In the genomic region with DNA sequence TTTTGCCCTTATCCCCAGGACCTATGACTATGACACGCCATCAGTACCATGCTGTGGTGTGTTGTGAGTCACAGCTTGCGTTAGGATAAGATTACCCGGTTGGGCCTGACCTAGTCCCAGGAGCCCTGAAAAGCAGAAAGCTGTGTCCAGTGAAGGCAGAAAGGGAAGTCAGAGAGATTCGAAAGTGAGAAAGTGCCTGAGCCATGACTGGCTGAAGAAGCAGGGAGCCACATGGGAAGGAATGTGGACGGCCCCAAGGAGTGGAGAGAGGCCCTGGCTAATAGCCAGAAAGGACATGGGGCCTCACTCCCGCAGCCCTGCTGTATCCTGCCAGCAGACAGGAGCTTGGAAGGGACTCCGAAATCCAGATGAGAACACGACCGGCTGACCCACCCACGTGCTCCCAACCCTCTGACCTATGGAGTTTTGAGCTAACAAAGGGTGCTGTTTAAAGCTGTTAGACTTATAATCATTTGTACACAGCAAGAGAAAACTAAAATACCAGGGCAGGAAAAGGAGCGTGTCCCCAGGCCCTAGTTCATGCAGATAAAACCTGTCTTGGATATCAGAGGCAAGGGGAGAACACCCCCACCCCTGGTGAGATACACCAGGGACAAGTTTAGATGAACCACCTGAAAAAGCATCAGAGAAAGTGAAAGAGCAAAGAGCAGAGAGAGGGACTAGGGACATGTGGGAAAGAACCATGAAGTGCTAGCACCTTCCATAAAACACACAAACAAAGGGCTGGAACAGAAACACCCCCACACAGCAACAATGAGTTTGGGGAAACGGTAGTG, we compare ENCODE assay signal across 8 cellular contexts.
A peak's percentile ranks its signal among the peaks of the same experiment; 100 is the strongest.
DNase-seq lines count a peak whose midpoint lies in the region; ATAC-seq and TF ChIP-seq lines count a peak whose summit lies in the region.

No MANE protein-coding gene starts in this region.

- POLR2A ChIA-PET in CD8-positive, alpha-beta memory T cell (lab: Charles Lee) = no interaction called here
- POLR2A ChIA-PET in CD4-positive, alpha-beta memory T cell (lab: Charles Lee; ENCODE audit: partially characterized antibody) = no interaction called here

- in situ Hi-C loops in T47D (cut with HindIII; ENCODE audit: low pct_unique_long_range_greater_than_20kb, low sequenced_read_pairs) (no loop called here), transverse colon (cut with MboI; ENCODE audit: low pct_ligation_motif_present in 1 of 4, low pct_unique_long_range_greater_than_20kb in 1 of 4, low sequenced_read_pairs in 3 of 4) (loop anchor here in 2 of 4 donors (25.0 kb wide), 2 partner anchors 185 to 415 kb away; a partner anchor contains a TSS)

- H3K27ac ChIP-seq in CD8-positive, alpha-beta memory T cell (ENCODE audit: low read depth, low read length) = peak overlapping the region; percentile 67
- H3K27ac ChIP-seq in liver (ENCODE audit: low read depth in 1 of 2, low read length in 2 of 2) (peak overlapping the region; percentile 67 to 69), transverse colon (peak overlapping the region in 2 of 4 donors; percentile 18 to 35)
- no peak overlapping the region for H3K27ac ChIP-seq in CD4-positive, alpha-beta memory T cell (ENCODE audit: low read depth, low read length)

- intact Hi-C loops in transverse colon (cut with DNase I; ENCODE audit: low total_unique reads) = no loop called here
- intact Hi-C loops in CD4-positive, alpha-beta memory T cell (cut with micrococcal nuclease) = no loop called here

- no peaks in the 10 kb centered on the region for H3K9me3 ChIP-seq in CD8-positive, alpha-beta memory T cell (ENCODE audit: low read length)
- no peaks in the 10 kb centered on the region for H3K9me3 ChIP-seq in liver (ENCODE audit: control insufficient read depth in 4 of 4, low read length in 3 of 4)
- peaks cover 0 to 4% of the 10 kb centered on the region in 2 donors for H3K9me3 ChIP-seq in transverse colon
- no peaks in the 10 kb centered on the region for H3K9me3 ChIP-seq in CD4-positive, alpha-beta memory T cell (ENCODE audit: control insufficient read depth in 1 of 2, low read length in 2 of 2)

- peak overlapping the region in 1 of 7 donors; percentile 1 for H3K4me3 Mint-ChIP-seq in CD8-positive, alpha-beta memory T cell
- H3K4me3 Mint-ChIP-seq in CD4-positive, alpha-beta memory T cell = peak overlapping the region in 1 of 8 donors; percentile 3

- no peaks in the 10 kb centered on the region for H3K36me3 ChIP-seq in CD8-positive, alpha-beta memory T cell (ENCODE audit: insufficient read depth, low read length)
- no peaks in the 10 kb centered on the region for H3K36me3 ChIP-seq in liver (ENCODE audit: control insufficient read depth in 4 of 4, insufficient read depth in 3 of 4, low read depth in 1 of 4, low read length in 3 of 4)
- H3K36me3 ChIP-seq in transverse colon = no peaks in the 10 kb centered on the region
- no peaks in the 10 kb centered on the region for H3K36me3 ChIP-seq in CD4-positive, alpha-beta memory T cell (ENCODE audit: insufficient read depth, low read length)

- no peak for DNase-seq in CD8-positive, alpha-beta memory T cell
- DNase-seq in HT1080 (ENCODE audit: low read depth) (peak; percentile 82), T47D (ENCODE audit: low read depth in 1 of 2, low spot score in 1 of 2) (peak; percentile 19 to 38), transverse colon (peak; percentile 23)
- no peak for DNase-seq in CD4-positive, alpha-beta memory T cell
- DNase-seq in stimulated activated CD4-positive, alpha-beta T cell treated with anti-CD3 and anti-CD28 coated beads, Interleukin-4, amount 100 ng/mL, for 24 hours = no peak

- CTCF ChIA-PET in CD8-positive, alpha-beta memory T cell (lab: Charles Lee) = no interaction called here
- CTCF ChIA-PET in CD4-positive, alpha-beta memory T cell (lab: Charles Lee; ENCODE audit: partially characterized antibody) = interaction anchor here (1.0 to 4.8 kb wide), 2 partner anchors 9 to 417 kb away, joined by 4 to 24 read pairs; no protein-coding TSS in a partner anchor

- H3K4me1 Mint-ChIP-seq in CD8-positive, alpha-beta memory T cell = peaks cover 12 to 28% (median 21%) of the 10 kb centered on the region in 3 donors
- peaks cover 10 to 22% (median 13%) of the 10 kb centered on the region in 4 donors for H3K4me1 Mint-ChIP-seq in CD4-positive, alpha-beta memory T cell

- TF ChIP-seq EP300 in transverse colon (IDR thresholded peaks at IDR 0.05; ENCODE audit: low read depth) = no peak

- TF ChIP-seq CTCF in liver (IDR thresholded peaks at IDR 0.05; ENCODE audit: low read depth, low read length, missing input control) (no peak), transverse colon (IDR thresholded peaks at IDR 0.05) (no peak)

- 35% methylated on average over 12 of the region's 12 CpGs for WGBS in liver
- WGBS in transverse colon (ENCODE audit: low coverage in 1 of 2), 2 donors = 37 to 43% methylated on average over 3 to 12 of the region's 12 CpGs

- no peak for TF ChIP-seq POLR2A in transverse colon (IDR thresholded peaks at IDR 0.05)

- peaks cover 0 to 25% (median 4%) of the 10 kb centered on the region in 5 donors for H3K9me3 Mint-ChIP-seq in CD8-positive, alpha-beta memory T cell
- peaks cover 0 to 2% (median 0%) of the 10 kb centered on the region in 8 donors for H3K9me3 Mint-ChIP-seq in CD4-positive, alpha-beta memory T cell

- H3K27me3 Mint-ChIP-seq in CD8-positive, alpha-beta memory T cell = no peaks in the 10 kb centered on the region
- H3K27me3 Mint-ChIP-seq in CD4-positive, alpha-beta memory T cell = no peaks in the 10 kb centered on the region

- H3K4me3 ChIP-seq in CD8-positive, alpha-beta memory T cell (ENCODE audit: low read length) = no peak overlapping the region
- no peak overlapping the region for H3K4me3 ChIP-seq in liver (ENCODE audit: low read depth in 1 of 3, low read length in 3 of 3)
- H3K4me3 ChIP-seq in transverse colon = no peak overlapping the region
- H3K4me3 ChIP-seq in CD4-positive, alpha-beta memory T cell (ENCODE audit: low read length in 2 of 2) = no peak overlapping the region

- no peak for TF ChIP-seq RAD21 in liver (IDR thresholded peaks at IDR 0.05)

- ATAC-seq in GM21526 (IDR thresholded peaks at IDR 0.05; ENCODE audit: low FRiP score, unreplicated experiment) = no peak

- no peak overlapping the region for H3K9ac ChIP-seq in liver (ENCODE audit: low read depth in 1 of 2, low read length in 2 of 2)

- no peaks in the 10 kb centered on the region for H3K27me3 ChIP-seq in CD8-positive, alpha-beta memory T cell (ENCODE audit: insufficient read depth, low read length, poor library complexity, severe bottlenecking)
- H3K27me3 ChIP-seq in liver (ENCODE audit: control insufficient read depth in 4 of 4, insufficient read depth in 4 of 4, low read length in 3 of 4) (no peaks in the 10 kb centered on the region), transverse colon (no peaks in the 10 kb centered on the region)
- no peaks in the 10 kb centered on the region for H3K27me3 ChIP-seq in CD4-positive, alpha-beta memory T cell (ENCODE audit: insufficient read depth, low read length)

- no peaks in the 10 kb centered on the region for H3K4me1 ChIP-seq in CD8-positive, alpha-beta memory T cell (ENCODE audit: insufficient read depth, low read length)
- H3K4me1 ChIP-seq in liver (ENCODE audit: control insufficient read depth in 4 of 4, insufficient read depth in 4 of 4, low read length in 3 of 4) (peaks cover 7 to 29% (median 21%) of the 10 kb centered on the region in 4 donors), transverse colon (peaks cover 0 to 22% (median 13%) of the 10 kb centered on the region in 4 donors)
- H3K4me1 ChIP-seq in CD4-positive, alpha-beta memory T cell (ENCODE audit: insufficient read depth, low read length) = no peaks in the 10 kb centered on the region

- H3K36me3 Mint-ChIP-seq in CD8-positive, alpha-beta memory T cell = peaks cover 1 to 28% (median 2%) of the 10 kb centered on the region in 3 donors
- peaks cover 0 to 10% of the 10 kb centered on the region in 2 donors for H3K36me3 Mint-ChIP-seq in CD4-positive, alpha-beta memory T cell

- H3K27ac Mint-ChIP-seq in CD8-positive, alpha-beta memory T cell = peak overlapping the region in 2 of 8 donors; percentile 22 to 74
- no peak overlapping the region for H3K27ac Mint-ChIP-seq in CD4-positive, alpha-beta memory T cell

TF ChIP-seq in liver, 16 proteins besides CTCF, POLR2A, EP300 and RAD21 (continues in another document):
- TF ChIP-seq, protein P1, sequence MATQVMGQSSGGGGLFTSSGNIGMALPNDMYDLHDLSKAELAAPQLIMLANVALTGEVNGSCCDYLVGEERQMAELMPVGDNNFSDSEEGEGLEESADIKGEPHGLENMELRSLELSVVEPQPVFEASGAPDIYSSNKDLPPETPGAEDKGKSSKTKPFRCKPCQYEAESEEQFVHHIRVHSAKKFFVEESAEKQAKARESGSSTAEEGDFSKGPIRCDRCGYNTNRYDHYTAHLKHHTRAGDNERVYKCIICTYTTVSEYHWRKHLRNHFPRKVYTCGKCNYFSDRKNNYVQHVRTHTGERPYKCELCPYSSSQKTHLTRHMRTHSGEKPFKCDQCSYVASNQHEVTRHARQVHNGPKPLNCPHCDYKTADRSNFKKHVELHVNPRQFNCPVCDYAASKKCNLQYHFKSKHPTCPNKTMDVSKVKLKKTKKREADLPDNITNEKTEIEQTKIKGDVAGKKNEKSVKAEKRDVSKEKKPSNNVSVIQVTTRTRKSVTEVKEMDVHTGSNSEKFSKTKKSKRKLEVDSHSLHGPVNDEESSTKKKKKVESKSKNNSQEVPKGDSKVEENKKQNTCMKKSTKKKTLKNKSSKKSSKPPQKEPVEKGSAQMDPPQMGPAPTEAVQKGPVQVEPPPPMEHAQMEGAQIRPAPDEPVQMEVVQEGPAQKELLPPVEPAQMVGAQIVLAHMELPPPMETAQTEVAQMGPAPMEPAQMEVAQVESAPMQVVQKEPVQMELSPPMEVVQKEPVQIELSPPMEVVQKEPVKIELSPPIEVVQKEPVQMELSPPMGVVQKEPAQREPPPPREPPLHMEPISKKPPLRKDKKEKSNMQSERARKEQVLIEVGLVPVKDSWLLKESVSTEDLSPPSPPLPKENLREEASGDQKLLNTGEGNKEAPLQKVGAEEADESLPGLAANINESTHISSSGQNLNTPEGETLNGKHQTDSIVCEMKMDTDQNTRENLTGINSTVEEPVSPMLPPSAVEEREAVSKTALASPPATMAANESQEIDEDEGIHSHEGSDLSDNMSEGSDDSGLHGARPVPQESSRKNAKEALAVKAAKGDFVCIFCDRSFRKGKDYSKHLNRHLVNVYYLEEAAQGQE (IDR thresholded peaks at IDR 0.05) = no peak
- no peak for TF ChIP-seq EGR1 (IDR thresholded peaks at IDR 0.05; ENCODE audit: low read depth in 2 of 2)
- TF ChIP-seq, protein P2, sequence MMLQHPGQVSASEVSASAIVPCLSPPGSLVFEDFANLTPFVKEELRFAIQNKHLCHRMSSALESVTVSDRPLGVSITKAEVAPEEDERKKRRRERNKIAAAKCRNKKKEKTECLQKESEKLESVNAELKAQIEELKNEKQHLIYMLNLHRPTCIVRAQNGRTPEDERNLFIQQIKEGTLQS (IDR thresholded peaks at IDR 0.05) = no peak
- peak; percentile 55 for TF ChIP-seq YY1 (IDR thresholded peaks at IDR 0.05)
- TF ChIP-seq, protein P3, sequence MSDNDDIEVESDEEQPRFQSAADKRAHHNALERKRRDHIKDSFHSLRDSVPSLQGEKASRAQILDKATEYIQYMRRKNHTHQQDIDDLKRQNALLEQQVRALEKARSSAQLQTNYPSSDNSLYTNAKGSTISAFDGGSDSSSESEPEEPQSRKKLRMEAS (IDR thresholded peaks at IDR 0.05) = peak; percentile 44
- TF ChIP-seq FOXA2 (IDR thresholded peaks at IDR 0.05) = no peak
- TF ChIP-seq RXRA (IDR thresholded peaks at IDR 0.05) = peak in 1 of 2 donors; percentile 15
- TF ChIP-seq HNF4G (IDR thresholded peaks at IDR 0.05) = no peak

Comparison
In these comparisons a context has a peak if more than half of its experiments do, and no peak if none do; other contexts are left out.
1. DNase-seq: peak in HT1080 (single experiment), T47D (2 of 2) and transverse colon (single experiment); none in CD8-positive, alpha-beta memory T cell (0 of 5), CD4-positive, alpha-beta memory T cell (0 of 5) and stimulated activated CD4-positive, alpha-beta T cell treated with anti-CD3 and anti-CD28 coated beads, Interleukin-4, amount 100 ng/mL, for 24 hours (single experiment).